ENCODE assay signal across 8 cellular contexts in the genomic region with DNA sequence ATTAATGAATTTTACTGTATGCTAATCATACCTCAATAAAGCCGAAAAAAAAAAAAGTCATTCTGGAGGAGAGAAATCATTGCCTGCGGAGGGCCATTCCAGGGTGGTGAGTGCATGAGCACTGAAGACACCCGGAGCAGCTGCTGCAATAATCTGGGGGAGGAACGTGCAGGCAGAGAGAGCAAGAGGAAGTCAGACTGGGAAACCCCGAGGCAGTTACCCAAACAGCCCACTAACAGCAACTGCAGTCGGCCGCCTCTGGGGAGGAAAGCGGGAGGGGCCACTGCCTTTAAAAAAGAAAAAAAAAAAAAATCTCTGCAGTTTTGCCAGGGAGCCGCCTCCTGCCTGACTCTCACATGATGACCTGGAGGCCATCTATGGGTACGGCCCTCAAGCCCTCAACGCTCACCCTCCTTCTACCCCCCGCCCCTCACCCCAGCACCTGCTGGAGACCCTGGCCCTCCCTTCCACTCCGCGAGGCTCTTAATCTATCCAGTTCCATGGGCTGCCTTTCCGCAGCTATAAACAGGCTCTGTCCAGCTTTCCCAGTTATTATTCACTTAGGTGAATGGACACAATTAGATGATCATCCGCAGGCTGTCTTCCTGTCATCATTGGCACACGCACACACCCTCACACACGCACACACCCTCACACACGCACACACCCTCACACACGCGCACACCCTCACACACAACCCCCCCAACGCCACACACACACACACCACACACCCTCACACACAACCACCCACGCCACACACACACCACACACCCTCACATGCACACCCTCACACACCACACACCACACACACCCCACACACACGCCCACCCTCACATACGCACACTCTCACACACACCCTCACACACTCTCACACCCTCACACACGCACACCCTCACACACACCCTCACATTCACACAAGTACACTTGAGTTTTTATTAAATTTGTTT. TPM values are rescaled to one million over a fixed set of nuclear protein-coding genes. Genes with fewer than 3 reads are reported as not detected.
DNase-seq lines count a peak whose midpoint lies in the region; ATAC-seq lines count a peak whose summit lies in the region.

No MANE protein-coding gene starts in this region.

- peaks cover 0 to 4% (median 0%) of the 10 kb centered on the region in 3 donors for H3K9me3 Mint-ChIP-seq in IgD-negative memory B cell
- peaks cover 1% of the 10 kb centered on the region for H3K9me3 Mint-ChIP-seq in activated naive CD8-positive, alpha-beta T cell treated with anti-CD3 and anti-CD28 coated beads, Interleukin-2, amount 10 ng/mL, durations not matched to agents 7 days and 5 days

- peak overlapping the region; percentile 22; the same call in 1 of the 2 replicates for H3K27ac ChIP-seq in SJCRH30

- DNase-seq in DMS153 treated with DMSO at 0.1 percent for 48 hours (lab: John Stamatoyannopoulos, UW; ENCODE audit: unreplicated experiment) (peak; percentile 60), SJCRH30 (peak; percentile 90), iris pigment epithelial cell (ENCODE audit: low read depth) (peak; percentile 90), HuH-7 (ENCODE audit: low spot score) (no peak)
- DNase-seq in activated naive CD8-positive, alpha-beta T cell treated with anti-CD3 and anti-CD28 coated beads, Interleukin-2, amount 10 ng/mL, durations not matched to agents 7 days and 5 days = no peak
- peak; percentile 53 for DNase-seq in stimulated activated CD8-positive, alpha-beta memory T cell treated with anti-CD3 and anti-CD28 coated beads, Interleukin-4, amount 100 ng/mL, for 48 hours

- H3K27me3 ChIP-seq in SJCRH30 = no peaks in the 10 kb centered on the region

- peak overlapping the region; percentile 78 to 94 (median 87) for H3K27ac Mint-ChIP-seq in IgD-negative memory B cell
- H3K27ac Mint-ChIP-seq in activated naive CD8-positive, alpha-beta T cell treated with anti-CD3 and anti-CD28 coated beads, Interleukin-2, amount 10 ng/mL, durations not matched to agents 7 days and 5 days = peak overlapping the region; percentile 73

- H3K36me3 Mint-ChIP-seq in IgD-negative memory B cell = peaks cover 2% of the 10 kb centered on the region
- no peaks in the 10 kb centered on the region for H3K36me3 Mint-ChIP-seq in activated naive CD8-positive, alpha-beta T cell treated with anti-CD3 and anti-CD28 coated beads, Interleukin-2, amount 10 ng/mL, durations not matched to agents 7 days and 5 days

- no peaks in the 10 kb centered on the region for H3K36me3 ChIP-seq in SJCRH30

- peak; percentile 61 for ATAC-seq in GM21381 (IDR thresholded peaks at IDR 0.05; ENCODE audit: unreplicated experiment)
- peak; percentile 78 for ATAC-seq in activated naive CD8-positive, alpha-beta T cell treated with anti-CD3 and anti-CD28 coated beads, Interleukin-2, amount 10 ng/mL, durations not matched to agents 7 days and 5 days (ENCODE audit: low read depth)

- H3K9me3 ChIP-seq in SJCRH30 (replicated peaks) = no peaks in the 10 kb centered on the region

- H3K4me3 ChIP-seq in SJCRH30 = peak overlapping the region; percentile 25

- H3K4me3 Mint-ChIP-seq in IgD-negative memory B cell = peak overlapping the region; percentile 21 to 90 (median 53)
- peak overlapping the region; percentile 71 for H3K4me3 Mint-ChIP-seq in activated naive CD8-positive, alpha-beta T cell treated with anti-CD3 and anti-CD28 coated beads, Interleukin-2, amount 10 ng/mL, durations not matched to agents 7 days and 5 days

- POLR2A ChIA-PET in activated naive CD8-positive, alpha-beta T cell treated with anti-CD3 and anti-CD28 coated beads, Interleukin-2, amount 10 ng/mL, durations not matched to agents 7 days and 5 days (lab: Charles Lee) = interaction anchor here (0.6 to 1.0 kb wide), 4 partner anchors 14 to 142 kb away, joined by 3 read pairs; no protein-coding TSS in a partner anchor

- peaks cover 20% of the 10 kb centered on the region for H3K4me1 ChIP-seq in SJCRH30

- H3K4me1 Mint-ChIP-seq in IgD-negative memory B cell = peaks cover 18 to 42% (median 33%) of the 10 kb centered on the region in 3 donors
- H3K4me1 Mint-ChIP-seq in activated naive CD8-positive, alpha-beta T cell treated with anti-CD3 and anti-CD28 coated beads, Interleukin-2, amount 10 ng/mL, durations not matched to agents 7 days and 5 days = peaks cover 24% of the 10 kb centered on the region

- H3K27me3 Mint-ChIP-seq in IgD-negative memory B cell = peaks cover 5% of the 10 kb centered on the region
- H3K27me3 Mint-ChIP-seq in activated naive CD8-positive, alpha-beta T cell treated with anti-CD3 and anti-CD28 coated beads, Interleukin-2, amount 10 ng/mL, durations not matched to agents 7 days and 5 days = peaks cover 8% of the 10 kb centered on the region

RNA-seq across cellular contexts. Expression of a gene that starts 3.4 kb away (rescaled TPM):
- polyA plus RNA-seq in IgD-negative memory B cell = not detected
- not detected in 2 replicates for total RNA-seq in SJCRH30 (2014; rRNA removed; shearing (Covaris generic))
- total RNA-seq in activated naive CD8-positive, alpha-beta T cell treated with anti-CD3 and anti-CD28 coated beads, Interleukin-2, amount 10 ng/mL, durations not matched to agents 7 days and 5 days = not detected

RNA-seq across cellular contexts. Expression of a gene that starts 15.1 kb away (rescaled TPM):
- polyA plus RNA-seq in IgD-negative memory B cell = 1.8 TPM
- total RNA-seq in SJCRH30 (2014; rRNA removed; shearing (Covaris generic)) = 14.2 and 14.7 TPM in 2 replicates
- total RNA-seq in activated naive CD8-positive, alpha-beta T cell treated with anti-CD3 and anti-CD28 coated beads, Interleukin-2, amount 10 ng/mL, durations not matched to agents 7 days and 5 days = 1 to 10 TPM; 4.5 to 7.2 TPM

RNA-seq across cellular contexts. Expression of a gene that starts 25.0 kb away (rescaled TPM):
- polyA plus RNA-seq in IgD-negative memory B cell = 123 TPM
- total RNA-seq in SJCRH30 (2014; rRNA removed; shearing (Covaris generic)) = 7.7 and 8.2 TPM in 2 replicates
- total RNA-seq in activated naive CD8-positive, alpha-beta T cell treated with anti-CD3 and anti-CD28 coated beads, Interleukin-2, amount 10 ng/mL, durations not matched to agents 7 days and 5 days = 100 to 1,000 TPM; 341 to 356 TPM

RNA-seq across cellular contexts. Expression of a gene that starts 33.8 kb away (rescaled TPM):
- polyA plus RNA-seq in IgD-negative memory B cell = 91.4 TPM
- total RNA-seq in SJCRH30 (2014; rRNA removed; shearing (Covaris generic)) = 58.6 and 69.6 TPM in 2 replicates
- total RNA-seq in activated naive CD8-positive, alpha-beta T cell treated with anti-CD3 and anti-CD28 coated beads, Interleukin-2, amount 10 ng/mL, durations not matched to agents 7 days and 5 days = 10 to 100 TPM; 79.5 to 84.3 TPM

RNA-seq across cellular contexts. Expression of a gene that starts 43.4 kb away (rescaled TPM):
- polyA plus RNA-seq in IgD-negative memory B cell = 1.2 TPM
- 0.18 TPM in 1 of 2 replicates, not detected in the other for total RNA-seq in SJCRH30 (2014; rRNA removed; shearing (Covaris generic))
- total RNA-seq in activated naive CD8-positive, alpha-beta T cell treated with anti-CD3 and anti-CD28 coated beads, Interleukin-2, amount 10 ng/mL, durations not matched to agents 7 days and 5 days = 10 to 100 TPM; 18.1 to 18.8 TPM

Comparison
In these comparisons a context has a peak if more than half of its experiments do, and no peak if none do; other contexts are left out.
1. DNase-seq: peak in DMS153 treated with DMSO at 0.1 percent for 48 hours (single experiment), SJCRH30 (2 of 2), iris pigment epithelial cell (single experiment) and stimulated activated CD8-positive, alpha-beta memory T cell treated with anti-CD3 and anti-CD28 coated beads, Interleukin-4, amount 100 ng/mL, for 48 hours (single experiment); none in activated naive CD8-positive, alpha-beta T cell treated with anti-CD3 and anti-CD28 coated beads, Interleukin-2, amount 10 ng/mL, durations not matched to agents 7 days and 5 days (single experiment) and HuH-7 (single experiment).
2. RNA of a gene that starts 25.0 kb away (total RNA-seq): 341 to 356 TPM in activated naive CD8-positive, alpha-beta T cell treated with anti-CD3 and anti-CD28 coated beads, Interleukin-2, amount 10 ng/mL, durations not matched to agents 7 days and 5 days; 7.7 to 8.2 TPM in SJCRH30; every median in the first group is over 10 times any median in the second.